ENCODE assay signal across 8 cellular contexts in genomic region chr17:68204736-68205135, GRCh38. TPM values are rescaled to one million over a fixed set of nuclear protein-coding genes. Genes with fewer than 3 reads are reported as not detected.
DNase-seq lines count a peak whose midpoint lies in the region; ATAC-seq lines count a peak whose summit lies in the region.

No MANE protein-coding gene starts in this region.

- H3K27ac ChIP-seq in Karpas-422 (ENCODE audit: low read length) (peak overlapping the region; percentile 94), caudate nucleus (ENCODE audit: low read depth, low read length) (peak overlapping the region; percentile 88)

- peak overlapping the region; percentile 73 for H3K4me3 ChIP-seq in Karpas-422 (ENCODE audit: low read length)

- no peaks in the 10 kb centered on the region for H4K20me1 ChIP-seq in Karpas-422 (ENCODE audit: insufficient read depth, low read depth, low read length)

- H3K4me1 ChIP-seq in Karpas-422 (ENCODE audit: low read length), result peaks cover 38% of the 10 kb centered on the region

- H3K9me3 ChIP-seq in Karpas-422 (ENCODE audit: low read length), result no peaks in the 10 kb centered on the region

- H3K36me3 ChIP-seq in Karpas-422 (ENCODE audit: insufficient read depth, low read length), result peaks cover 10% of the 10 kb centered on the region

- H2AFZ ChIP-seq in Karpas-422 (ENCODE audit: low read length), result 0 out of 2 replicates have a peak overlapping the region, but pooled peaks have one; percentile 75

- DNase-seq in NCI-H1417 (lab: John Stamatoyannopoulos, UW), result peak in 2 of 3 experiments; percentile 43
- DNase-seq in NCI-H1417 treated with DMSO at 0.1 percent for 48 hours (lab: John Stamatoyannopoulos, UW), result no peak
- peak; percentile 66 for DNase-seq in Karpas-422
- DNase-seq in caudate nucleus (lab: John Stamatoyannopoulos, UW), result no peak
- peak; percentile 61 for DNase-seq in myocyte (ENCODE audit: low read depth)
- no peak for DNase-seq in KG1 (lab: John Stamatoyannopoulos, UW)
- no peak for DNase-seq in effector CD4-positive, alpha-beta T cell

- peak overlapping the region; percentile 80 for H3K4me2 ChIP-seq in Karpas-422 (ENCODE audit: low read depth, low read length, poor library complexity, severe bottlenecking)

- H3K9ac ChIP-seq in Karpas-422 (ENCODE audit: low read length), result peak overlapping the region; percentile 100

- H3K27me3 ChIP-seq in Karpas-422 (ENCODE audit: low read length), result no peaks in the 10 kb centered on the region

- H3K79me2 ChIP-seq in Karpas-422 (ENCODE audit: low read length), result peaks cover 32% of the 10 kb centered on the region

- ATAC-seq in GM21515 (IDR thresholded peaks at IDR 0.05; ENCODE audit: unreplicated experiment), result no peak

- H3K9me2 ChIP-seq in Karpas-422 (replicated peaks; ENCODE audit: insufficient read depth, low read length), result no peaks in the 10 kb centered on the region

RNA-seq across cellular contexts. Expression of gene AMZ2, which starts 43.1 kb away (rescaled TPM):
- total RNA-seq in Karpas-422 (2014; rRNA removed; shearing (Covaris generic); ENCODE audit: low replicate concordance), result 66.7 and 136 TPM in 2 replicates
- 134 and 150 TPM in 2 replicates for total RNA-seq in myocyte
- polyA plus RNA-seq in myocyte (2012), result 106 TPM

Comparison
In these comparisons a context has a peak if more than half of its experiments do, and no peak if none do; other contexts are left out.
1. DNase-seq: peak in NCI-H1417 (2 of 3), Karpas-422 (single experiment) and myocyte (single experiment); none in NCI-H1417 treated with DMSO at 0.1 percent for 48 hours (single experiment), caudate nucleus (0 of 61), KG1 (single experiment) and effector CD4-positive, alpha-beta T cell (single experiment).